ENCODE assay signal across 8 cellular contexts in the genomic region with DNA sequence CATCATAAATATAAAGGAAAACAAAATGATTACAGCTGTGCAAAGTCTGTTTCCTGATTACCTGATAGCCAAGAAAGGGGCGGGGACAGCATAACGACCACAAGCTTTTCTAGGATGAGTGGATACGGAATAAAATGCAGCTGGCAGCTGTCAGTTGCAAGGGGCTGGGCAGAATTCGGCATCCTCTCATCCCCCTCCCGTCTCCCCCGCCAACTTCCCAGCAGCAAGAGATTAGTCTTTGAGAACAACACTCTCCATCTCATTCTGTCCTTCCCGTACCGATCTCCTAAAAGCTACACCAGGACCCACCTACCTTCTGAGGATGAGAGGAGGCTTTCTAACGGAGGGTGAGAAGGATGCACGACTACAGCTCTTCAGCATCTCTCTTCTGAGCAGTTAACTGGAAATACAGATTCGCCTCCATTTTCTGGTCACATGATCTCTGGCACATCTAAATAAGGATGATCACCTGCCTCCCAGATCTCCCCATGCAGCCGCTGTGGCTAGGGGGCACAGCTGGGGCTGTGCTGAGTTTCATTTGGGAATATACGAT.
DNase-seq lines count a peak whose midpoint lies in the region; ATAC-seq and TF ChIP-seq lines count a peak whose summit lies in the region.

No MANE protein-coding gene starts in this region.

- H3K9me3 Mint-ChIP-seq in CD4-positive, alpha-beta memory T cell = no peaks in the 10 kb centered on the region
- no peaks in the 10 kb centered on the region for H3K9me3 Mint-ChIP-seq in mesothelial cell of epicardium

- no peaks in the 10 kb centered on the region for H3K36me3 Mint-ChIP-seq in CD4-positive, alpha-beta memory T cell
- H3K36me3 Mint-ChIP-seq in mesothelial cell of epicardium = no peaks in the 10 kb centered on the region

- H3K4me3 Mint-ChIP-seq in CD4-positive, alpha-beta memory T cell = peak overlapping the region; percentile 74 to 87 (median 82)
- H3K4me3 Mint-ChIP-seq in mesothelial cell of epicardium = peak overlapping the region; percentile 72

- POLR2A ChIA-PET in CD4-positive, alpha-beta memory T cell (lab: Charles Lee; ENCODE audit: partially characterized antibody) = no interaction called here

- no peak overlapping the region for H3K4me3 ChIP-seq in CD4-positive, alpha-beta memory T cell (ENCODE audit: low read length in 2 of 2)
- peak overlapping the region; percentile 40 for H3K4me3 ChIP-seq in astrocyte of the cerebellum (ENCODE audit: low read depth, low read length)

- H3K4me1 Mint-ChIP-seq in CD4-positive, alpha-beta memory T cell = peaks cover 6 to 13% (median 8%) of the 10 kb centered on the region in 4 donors
- peaks cover 11% of the 10 kb centered on the region for H3K4me1 Mint-ChIP-seq in mesothelial cell of epicardium

- in situ Hi-C loops in astrocyte of the cerebellum (cut with HindIII; ENCODE audit: low sequenced_read_pairs) = no loop called here

- intact Hi-C loops in CD4-positive, alpha-beta memory T cell (cut with micrococcal nuclease) = no loop called here

- TF ChIP-seq CTCF in astrocyte of the cerebellum (IDR thresholded peaks at IDR 0.05; ENCODE audit: low read depth, low read length, missing control alignments) = no peak
- no peak for TF ChIP-seq CTCF in mesothelial cell of epicardium (IDR thresholded peaks at IDR 0.05; ENCODE audit: unreplicated experiment)

- no peak overlapping the region for H3K27ac ChIP-seq in CD4-positive, alpha-beta memory T cell (ENCODE audit: low read depth, low read length)

- H3K27me3 Mint-ChIP-seq in CD4-positive, alpha-beta memory T cell = peaks cover 26 to 33% of the 10 kb centered on the region in 2 donors
- peaks cover 10% of the 10 kb centered on the region for H3K27me3 Mint-ChIP-seq in mesothelial cell of epicardium (ENCODE audit: low read depth)

- CTCF ChIA-PET in CD4-positive, alpha-beta memory T cell (lab: Charles Lee; ENCODE audit: partially characterized antibody) = interaction anchor here (0.6 to 4.2 kb wide), 6 partner anchors 9 to 291 kb away, joined by 3 to 25 read pairs (median 3); no protein-coding TSS in a partner anchor

- no peaks in the 10 kb centered on the region for H3K9me3 ChIP-seq in CD4-positive, alpha-beta memory T cell (ENCODE audit: control insufficient read depth in 1 of 2, low read length in 2 of 2)

- H3K4me1 ChIP-seq in CD4-positive, alpha-beta memory T cell (ENCODE audit: insufficient read depth, low read length) = no peaks in the 10 kb centered on the region

- H3K27me3 ChIP-seq in CD4-positive, alpha-beta memory T cell (ENCODE audit: insufficient read depth, low read length) = no peaks in the 10 kb centered on the region

- H3K36me3 ChIP-seq in CD4-positive, alpha-beta memory T cell (ENCODE audit: insufficient read depth, low read length) = no peaks in the 10 kb centered on the region

- H3K27ac Mint-ChIP-seq in CD4-positive, alpha-beta memory T cell = peak overlapping the region in 1 of 7 donors; percentile 69
- peak overlapping the region; percentile 22 for H3K27ac Mint-ChIP-seq in mesothelial cell of epicardium

- no peak for ATAC-seq in esophagus mucosa
- no peak for ATAC-seq in HG02938 (IDR thresholded peaks at IDR 0.05; ENCODE audit: unreplicated experiment)
- ATAC-seq in GM19324 (IDR thresholded peaks at IDR 0.05; ENCODE audit: low FRiP score, unreplicated experiment) = no peak
- no peak for ATAC-seq in GM21717 (IDR thresholded peaks at IDR 0.05; ENCODE audit: unreplicated experiment)

- peak in 1 of 5 donors; percentile 2 for DNase-seq in CD4-positive, alpha-beta memory T cell
- DNase-seq in NCI-H1417 treated with DMSO at 0.1 percent for 48 hours (lab: John Stamatoyannopoulos, UW) (peak; percentile 53), astrocyte of the cerebellum (ENCODE audit: low read depth) (no peak), mesothelial cell of epicardium (ENCODE audit: low spot score in 2 of 2, unreplicated experiment in 2 of 2) (no peak)
